In genomic region chr13:111225810-111226546, GRCh38 we compare ENCODE assay signal across 17 cellular contexts.
DNase-seq lines count a peak whose midpoint lies in the region; ATAC-seq and TF ChIP-seq lines count a peak whose summit lies in the region.
"Had no signal": no experiment of that assay in that cellular context is flagged by ENCODE, and none has a peak within 500 bp of the region (broad histone marks: within the 10 kb centered on the region; RNA-seq: fewer than 3 reads in every experiment).

No MANE protein-coding gene starts in this region.

- peak overlapping the region; percentile 57 for H3K27ac Mint-ChIP-seq in activated CD4-positive, alpha-beta T cell treated with anti-CD3 and anti-CD28 coated beads, Interleukin-2, amount 10 ng/mL, durations not matched to agents 24 days and 14 days
- peak overlapping the region; percentile 16 for H3K27ac Mint-ChIP-seq in activated B cell treated with CpG ODN at 0.5 μM for 24 hours

- no peaks in the 10 kb centered on the region for H3K9me3 ChIP-seq in left lung
- H3K9me3 ChIP-seq: A549 had no signal

- no peak for DNase-seq in activated CD4-positive, alpha-beta T cell treated with anti-CD3 and anti-CD28 coated beads, Interleukin-2, amount 10 ng/mL, durations not matched to agents 24 days and 14 days
- no peak for DNase-seq in activated CD4-positive, alpha-beta T cell treated with anti-CD3 and anti-CD28 coated beads for 1 hour
- DNase-seq in DMS79 (lab: John Stamatoyannopoulos, UW): peak; percentile 82
- no peak for DNase-seq in activated B cell treated with CpG ODN at 0.5 μM for 24 hours
- no peak for DNase-seq in left lung
- no peak for DNase-seq in activated CD8-positive, alpha-beta memory T cell treated with anti-CD3 and anti-CD28 coated beads, Interleukin-2, amount 50 U/mL, for 48 hours
- DNase-seq: CD4-positive, CD25-positive, alpha-beta regulatory T cell; GF-D8; KG1; NCI-H1048; NCI-H146; NCI-H2107; NCI-H446; PC-9 had no signal

- no peak overlapping the region for H3K27ac ChIP-seq in left lung
- H3K27ac ChIP-seq: A549, PC-9 had no signal

- peaks cover 23% of the 10 kb centered on the region for H3K4me1 Mint-ChIP-seq in activated CD4-positive, alpha-beta T cell treated with anti-CD3 and anti-CD28 coated beads, Interleukin-2, amount 10 ng/mL, durations not matched to agents 24 days and 14 days
- H3K4me1 Mint-ChIP-seq in activated B cell treated with CpG ODN at 0.5 μM for 24 hours: peaks cover 7% of the 10 kb centered on the region

- ATAC-seq in activated B cell treated with CpG ODN at 0.5 μM for 24 hours (ENCODE audit: low read depth) (no peak), left lung (peak; percentile 62), GM21737 (IDR thresholded peaks at IDR 0.05; ENCODE audit: unreplicated experiment) (no peak), HG03045 (IDR thresholded peaks at IDR 0.05; ENCODE audit: unreplicated experiment) (no peak)
- ATAC-seq: A549 had no signal

- H3K4me3 Mint-ChIP-seq in activated CD4-positive, alpha-beta T cell treated with anti-CD3 and anti-CD28 coated beads, Interleukin-2, amount 10 ng/mL, durations not matched to agents 24 days and 14 days: no peak overlapping the region
- H3K4me3 Mint-ChIP-seq in activated B cell treated with CpG ODN at 0.5 μM for 24 hours: no peak overlapping the region
- H3K4me3 Mint-ChIP-seq: CD4-positive, CD25-positive, alpha-beta regulatory T cell had no signal

- H3K36me3 ChIP-seq in left lung: peaks cover 0 to 28% of the 10 kb centered on the region in 2 donors

- no peaks in the 10 kb centered on the region for H3K27me3 ChIP-seq in left lung

- no peak overlapping the region for H3K4me3 ChIP-seq in left lung
- H3K4me3 ChIP-seq: A549, PC-9 had no signal

- POLR2A ChIA-PET in activated B cell treated with CpG ODN at 0.5 μM for 24 hours (lab: Charles Lee): interaction anchor here (1.1 to 1.3 kb wide), 2 partner anchors 158 to 513 kb away, joined by 3 to 9 read pairs; no protein-coding TSS in a partner anchor

- H3K9me3 Mint-ChIP-seq in activated CD4-positive, alpha-beta T cell treated with anti-CD3 and anti-CD28 coated beads, Interleukin-2, amount 10 ng/mL, durations not matched to agents 24 days and 14 days: no peaks in the 10 kb centered on the region
- H3K9me3 Mint-ChIP-seq in activated B cell treated with CpG ODN at 0.5 μM for 24 hours: no peaks in the 10 kb centered on the region
- H3K9me3 Mint-ChIP-seq: CD4-positive, CD25-positive, alpha-beta regulatory T cell had no signal

- intact Hi-C loops in activated CD4-positive, alpha-beta T cell treated with anti-CD3 and anti-CD28 coated beads, Interleukin-2, amount 10 ng/mL, durations not matched to agents 24 days and 14 days (cut with micrococcal nuclease): no loop called here
- intact Hi-C loops in activated B cell treated with CpG ODN at 0.5 μM for 24 hours (cut with micrococcal nuclease): no loop called here
- intact Hi-C loops in left lung (cut with DNase I): no loop called here

- TF ChIP-seq CTCF in activated B cell treated with CpG ODN at 0.5 μM for 24 hours (IDR thresholded peaks at IDR 0.05) (no peak), left lung (IDR thresholded peaks at IDR 0.05) (no peak)

- H3K27me3 Mint-ChIP-seq in activated CD4-positive, alpha-beta T cell treated with anti-CD3 and anti-CD28 coated beads, Interleukin-2, amount 10 ng/mL, durations not matched to agents 24 days and 14 days: no peaks in the 10 kb centered on the region
- H3K27me3 Mint-ChIP-seq in activated B cell treated with CpG ODN at 0.5 μM for 24 hours: no peaks in the 10 kb centered on the region
- H3K27me3 Mint-ChIP-seq: CD4-positive, CD25-positive, alpha-beta regulatory T cell had no signal

- H3K36me3 Mint-ChIP-seq in activated CD4-positive, alpha-beta T cell treated with anti-CD3 and anti-CD28 coated beads, Interleukin-2, amount 10 ng/mL, durations not matched to agents 24 days and 14 days (ENCODE audit: low read depth): peaks cover 28% of the 10 kb centered on the region
- H3K36me3 Mint-ChIP-seq in activated B cell treated with CpG ODN at 0.5 μM for 24 hours (ENCODE audit: low read depth): peaks cover 49% of the 10 kb centered on the region

- peaks cover 0 to 9% of the 10 kb centered on the region in 2 donors for H3K4me1 ChIP-seq in left lung
- H3K4me1 ChIP-seq: A549 had no signal

- CTCF ChIA-PET in activated B cell treated with CpG ODN at 0.5 μM for 24 hours (lab: Charles Lee): interaction anchor here (0.7 to 4.2 kb wide), 5 partner anchors 11 to 424 kb away, joined by 3 to 46 read pairs (median 4); no protein-coding TSS in a partner anchor
